In the genomic region with DNA sequence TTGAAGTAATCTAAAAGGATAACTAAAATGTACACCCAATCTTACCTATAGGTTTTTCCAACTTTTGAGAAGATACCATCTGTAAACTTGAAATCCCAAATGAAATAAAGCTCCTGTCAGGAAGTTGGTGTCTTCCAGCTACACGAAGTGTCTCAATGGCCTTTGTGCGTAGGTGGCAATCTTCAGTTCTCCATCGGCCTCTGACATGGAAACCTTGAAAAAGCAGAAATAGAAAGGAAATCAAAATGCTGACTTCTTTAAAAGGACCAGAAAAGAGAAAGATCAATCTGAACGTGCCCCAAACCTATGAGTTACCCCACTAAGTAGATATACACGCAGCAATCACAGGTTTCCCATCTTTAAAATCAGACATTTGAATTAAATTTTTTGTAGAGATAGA, we compare ENCODE assay signal across 30 cellular contexts. TPM values are rescaled to one million over a fixed set of nuclear protein-coding genes. Genes with fewer than 3 reads are reported as not detected.
DNase-seq lines count a peak whose midpoint lies in the region; ATAC-seq and TF ChIP-seq lines count a peak whose summit lies in the region.
"Had no signal": no experiment of that assay in that cellular context is flagged by ENCODE, and none has a peak within 500 bp of the region (broad histone marks: within the 10 kb centered on the region; RNA-seq: fewer than 3 reads in every experiment).

No MANE protein-coding gene starts in this region.

- no peaks in the 10 kb centered on the region for H3K27me3 Mint-ChIP-seq in T-helper 2 cell treated with Interferon-gamma antibody and Interleukin-4, amounts not matched to agents 5 μg/mL and 100 μg/mL, for 36 hours (ENCODE audit: low read depth)
- H3K27me3 Mint-ChIP-seq in endothelial cell (ENCODE audit: unreplicated experiment): peaks cover 1% of the 10 kb centered on the region
- H3K27me3 Mint-ChIP-seq: activated naive CD4-positive, alpha-beta T cell treated with anti-CD3 and anti-CD28 coated beads, Interleukin-2, amount 50 U/mL, for 24 hours; stimulated activated naive CD8-positive, alpha-beta T cell treated with anti-CD3 and anti-CD28 coated beads, Interleukin-15, amount 100 ng/mL, for 72 hours had no signal

- H3K4me1 Mint-ChIP-seq in T-helper 2 cell treated with Interferon-gamma antibody and Interleukin-4, amounts not matched to agents 5 μg/mL and 100 μg/mL, for 36 hours (ENCODE audit: low read depth): peaks cover 48% of the 10 kb centered on the region
- H3K4me1 Mint-ChIP-seq in endothelial cell (ENCODE audit: unreplicated experiment): peaks cover 5% of the 10 kb centered on the region

- TF ChIP-seq CTCF in endothelial cell (IDR thresholded peaks at IDR 0.05; ENCODE audit: unreplicated experiment): no peak

- peaks cover 75% of the 10 kb centered on the region for H3K36me3 Mint-ChIP-seq in T-helper 2 cell treated with Interferon-gamma antibody and Interleukin-4, amounts not matched to agents 5 μg/mL and 100 μg/mL, for 36 hours (ENCODE audit: low read depth)
- H3K36me3 Mint-ChIP-seq in endothelial cell (ENCODE audit: low read depth, unreplicated experiment): peaks cover 39% of the 10 kb centered on the region

- ATAC-seq in sciatic nerve: peak; percentile 18
- ATAC-seq in HG02981 (IDR thresholded peaks at IDR 0.05; ENCODE audit: unreplicated experiment): no peak
- no peak for ATAC-seq in GM21529 (IDR thresholded peaks at IDR 0.05; ENCODE audit: unreplicated experiment)
- ATAC-seq: mucosa of descending colon; PC-3; stimulated activated naive CD8-positive, alpha-beta T cell treated with anti-CD3 and anti-CD28 coated beads, Interleukin-15, amount 100 ng/mL, for 72 hours had no signal

- peaks cover 3% of the 10 kb centered on the region for H3K9me3 Mint-ChIP-seq in T-helper 2 cell treated with Interferon-gamma antibody and Interleukin-4, amounts not matched to agents 5 μg/mL and 100 μg/mL, for 36 hours
- no peaks in the 10 kb centered on the region for H3K9me3 Mint-ChIP-seq in endothelial cell (ENCODE audit: unreplicated experiment)
- H3K9me3 Mint-ChIP-seq: activated naive CD4-positive, alpha-beta T cell treated with anti-CD3 and anti-CD28 coated beads, Interleukin-2, amount 50 U/mL, for 24 hours; stimulated activated naive CD8-positive, alpha-beta T cell treated with anti-CD3 and anti-CD28 coated beads, Interleukin-15, amount 100 ng/mL, for 72 hours had no signal

- intact Hi-C loops in sciatic nerve (cut with DNase I): no loop called here

- peak overlapping the region; percentile 43 for H3K27ac Mint-ChIP-seq in T-helper 2 cell treated with Interferon-gamma antibody and Interleukin-4, amounts not matched to agents 5 μg/mL and 100 μg/mL, for 36 hours
- H3K27ac Mint-ChIP-seq in endothelial cell (ENCODE audit: unreplicated experiment): no peak overlapping the region
- H3K27ac Mint-ChIP-seq: activated naive CD4-positive, alpha-beta T cell treated with anti-CD3 and anti-CD28 coated beads, Interleukin-2, amount 50 U/mL, for 24 hours; HFFc6; stimulated activated naive CD8-positive, alpha-beta T cell treated with anti-CD3 and anti-CD28 coated beads, Interleukin-15, amount 100 ng/mL, for 72 hours had no signal

- peak overlapping the region; percentile 66 for H3K4me3 Mint-ChIP-seq in T-helper 2 cell treated with Interferon-gamma antibody and Interleukin-4, amounts not matched to agents 5 μg/mL and 100 μg/mL, for 36 hours
- peak overlapping the region; percentile 26 for H3K4me3 Mint-ChIP-seq in endothelial cell (ENCODE audit: unreplicated experiment)
- H3K4me3 Mint-ChIP-seq: activated naive CD4-positive, alpha-beta T cell treated with anti-CD3 and anti-CD28 coated beads, Interleukin-2, amount 50 U/mL, for 24 hours; HFFc6; stimulated activated naive CD8-positive, alpha-beta T cell treated with anti-CD3 and anti-CD28 coated beads, Interleukin-15, amount 100 ng/mL, for 72 hours had no signal

- DNase-seq in T-helper 2 cell treated with Interferon-gamma antibody and Interleukin-4, amounts not matched to agents 5 μg/mL and 100 μg/mL, for 36 hours (ENCODE audit: low spot score): no peak
- DNase-seq in T-helper 2 cell: no peak
- peak; percentile 96 for DNase-seq in CD1c-positive myeloid dendritic cell (ENCODE audit: extremely low spot score)
- DNase-seq in endothelial cell (ENCODE audit: low spot score): no peak
- DNase-seq in sciatic nerve (ENCODE audit: low spot score): no peak
- DNase-seq in GOT3 (lab: John Stamatoyannopoulos, UW): no peak
- DNase-seq: activated CD4-positive, alpha-beta T cell treated with anti-CD3 and anti-CD28 coated beads, Interleukin-2, amount 50 U/mL, for 48 hours; activated T-cell treated with anti-CD3 and anti-CD28 coated beads, Interleukin-2, amount 50 U/mL, for 48 hours; AML-193; effector CD4-positive, alpha-beta T cell; foreskin melanocyte; GF-D8; HFFc6; hippocampal formation; mucosa of descending colon; NCI-H1048; NCI-H2029; NCI-H345; NCI-H774; PC-3; SIG-M5; stimulated activated naive CD8-positive, alpha-beta T cell treated with anti-CD3 and anti-CD28 coated beads, Interleukin-15, amount 100 ng/mL, for 72 hours had no signal

RNA-seq across cellular contexts. Expression of gene MKNK1, which starts 10.0 kb away (rescaled TPM):
- total RNA-seq in endothelial cell (ENCODE audit: unreplicated experiment) (57.9 TPM), sciatic nerve (72.6 TPM)

RNA-seq across cellular contexts. Expression of gene MOB3C, which starts 22.5 kb away (rescaled TPM):
- total RNA-seq in endothelial cell (ENCODE audit: unreplicated experiment) (80.7 TPM), sciatic nerve (25.8 TPM)

RNA-seq across cellular contexts. Expression of gene KNCN, which starts 42.6 kb away (rescaled TPM):
- total RNA-seq in endothelial cell (ENCODE audit: unreplicated experiment) (not detected), sciatic nerve (not detected)
- total RNA-seq: A172, cerebellum, HFFc6, LHCN-M2, liver, mucosa of descending colon, PC-3, ureter had no signal
